31 cellular contexts compared by ENCODE assay signal in genomic region chr3:29973763-29974162, GRCh38.
"Had no signal": no experiment of that assay in that cellular context is flagged by ENCODE, and none has a peak within 500 bp of the region (broad histone marks: within the 10 kb centered on the region; RNA-seq: fewer than 3 reads in every experiment).

No MANE protein-coding gene starts in this region.

- H3K27ac Mint-ChIP-seq: activated CD4-positive, alpha-beta memory T cell treated with anti-CD3 and anti-CD28 coated beads for 36 hours; activated CD4-positive, alpha-beta T cell treated with anti-CD3 and anti-CD28 coated beads for 36 hours; activated CD4-positive, alpha-beta T cell treated with anti-CD3 and anti-CD28 coated beads, Interleukin-2, amount 10 ng/mL, durations not matched to agents 24 days and 14 days; activated CD8-positive, alpha-beta memory T cell treated with anti-CD3 and anti-CD28 coated beads, Interleukin-2, amount 10 ng/mL, durations not matched to agents 7 days and 5 days; activated CD8-positive, alpha-beta T cell treated with anti-CD3 and anti-CD28 coated beads, Interleukin-2, amount 10 ng/mL, durations not matched to agents 7 days and 5 days; activated naive CD4-positive, alpha-beta T cell treated with anti-CD3 and anti-CD28 coated beads for 36 hours; activated naive CD4-positive, alpha-beta T cell treated with anti-CD3 and anti-CD28 coated beads, Interleukin-2, amount 50 U/mL, for 24 hours; activated naive CD8-positive, alpha-beta T cell treated with anti-CD3 and anti-CD28 coated beads for 36 hours; activated naive CD8-positive, alpha-beta T cell treated with anti-CD3 and anti-CD28 coated beads, Interleukin-2, amount 50 U/mL, for 24 hours; activated T-helper 1 cell treated with anti-CD3 and anti-CD28 coated beads, Interleukin-12 subunit alpha, Interleukin-12 subunit beta, Interleukin-2, Interleukin-4 antibody, amounts not matched to agents 30 ng/mL and 10 ng/mL and 1 ng/mL, durations not matched to agents 14 hours and 24 hours and 36 hours; activated T-helper 2 cell treated with anti-CD3 and anti-CD28 coated beads, Interferon-gamma antibody, Interleukin-2, Interleukin-4, amounts not matched to agents 10 μg/mL and 5 μg/mL and 100 μg/mL, durations not matched to agents 14 hours and 24 hours and 36 hours; endodermal cell had no signal

- H3K4me1 Mint-ChIP-seq: activated CD4-positive, alpha-beta T cell treated with anti-CD3 and anti-CD28 coated beads for 36 hours; activated CD4-positive, alpha-beta T cell treated with anti-CD3 and anti-CD28 coated beads, Interleukin-2, amount 10 ng/mL, durations not matched to agents 24 days and 14 days; activated CD8-positive, alpha-beta memory T cell treated with anti-CD3 and anti-CD28 coated beads, Interleukin-2, amount 10 ng/mL, durations not matched to agents 7 days and 5 days; activated naive CD4-positive, alpha-beta T cell treated with anti-CD3 and anti-CD28 coated beads, Interleukin-2, amount 50 U/mL, for 24 hours; activated naive CD8-positive, alpha-beta T cell treated with anti-CD3 and anti-CD28 coated beads for 36 hours; activated naive CD8-positive, alpha-beta T cell treated with anti-CD3 and anti-CD28 coated beads, Interleukin-2, amount 50 U/mL, for 24 hours had no signal

- H3K27me3 ChIP-seq: adrenal gland, body of pancreas had no signal

- H3K9me3 ChIP-seq: adrenal gland, body of pancreas had no signal

- H3K27ac ChIP-seq: adrenal gland, body of pancreas, VCaP had no signal

- H3K4me1 ChIP-seq: body of pancreas had no signal

- H3K4me3 Mint-ChIP-seq: activated CD4-positive, alpha-beta memory T cell treated with anti-CD3 and anti-CD28 coated beads for 36 hours; activated CD4-positive, alpha-beta T cell treated with anti-CD3 and anti-CD28 coated beads for 36 hours; activated CD4-positive, alpha-beta T cell treated with anti-CD3 and anti-CD28 coated beads, Interleukin-2, amount 10 ng/mL, durations not matched to agents 24 days and 14 days; activated CD8-positive, alpha-beta memory T cell treated with anti-CD3 and anti-CD28 coated beads, Interleukin-2, amount 10 ng/mL, durations not matched to agents 7 days and 5 days; activated CD8-positive, alpha-beta T cell treated with anti-CD3 and anti-CD28 coated beads, Interleukin-2, amount 10 ng/mL, durations not matched to agents 7 days and 5 days; activated naive CD4-positive, alpha-beta T cell treated with anti-CD3 and anti-CD28 coated beads for 36 hours; activated naive CD4-positive, alpha-beta T cell treated with anti-CD3 and anti-CD28 coated beads, Interleukin-2, amount 50 U/mL, for 24 hours; activated naive CD8-positive, alpha-beta T cell treated with anti-CD3 and anti-CD28 coated beads for 36 hours; activated naive CD8-positive, alpha-beta T cell treated with anti-CD3 and anti-CD28 coated beads, Interleukin-2, amount 50 U/mL, for 24 hours; activated T-helper 1 cell treated with anti-CD3 and anti-CD28 coated beads, Interleukin-12 subunit alpha, Interleukin-12 subunit beta, Interleukin-2, Interleukin-4 antibody, amounts not matched to agents 30 ng/mL and 10 ng/mL and 1 ng/mL, durations not matched to agents 14 hours and 24 hours and 36 hours; endodermal cell had no signal

- DNase-seq: activated CD4-positive, alpha-beta memory T cell treated with anti-CD3 and anti-CD28 coated beads for 36 hours; activated CD4-positive, alpha-beta T cell treated with anti-CD3 and anti-CD28 coated beads for 36 hours; activated CD4-positive, alpha-beta T cell treated with anti-CD3 and anti-CD28 coated beads, Interleukin-2, amount 10 ng/mL, durations not matched to agents 24 days and 14 days; activated CD4-positive, CD25-positive, alpha-beta regulatory T cell; activated CD4-positive, CD25-positive, alpha-beta regulatory T cell treated with anti-CD3 and anti-CD28 coated beads, Interleukin-2, amount 50 U/mL, for 72 hours; activated CD8-positive, alpha-beta memory T cell treated with anti-CD3 and anti-CD28 coated beads, Interleukin-2, amount 10 ng/mL, durations not matched to agents 7 days and 5 days; activated CD8-positive, alpha-beta memory T cell treated with anti-CD3 and anti-CD28 coated beads, Interleukin-2, amount 50 U/mL, for 4 hours; activated CD8-positive, alpha-beta T cell treated with anti-CD3 and anti-CD28 coated beads, Interleukin-2, amount 10 ng/mL, durations not matched to agents 7 days and 5 days; activated effector memory CD4-positive, alpha-beta T cell treated with anti-CD3 and anti-CD28 coated beads, Interleukin-2, amount 50 U/mL, for 16 hours; activated naive CD4-positive, alpha-beta T cell treated with anti-CD3 and anti-CD28 coated beads for 36 hours; activated naive CD8-positive, alpha-beta T cell treated with anti-CD3 and anti-CD28 coated beads for 36 hours; activated naive CD8-positive, alpha-beta T cell treated with anti-CD3 and anti-CD28 coated beads, Interleukin-2, amount 50 U/mL, for 24 hours; activated T-cell treated with anti-CD3 and anti-CD28 coated beads, Interleukin-2, amount 50 U/mL, for 1 hour; activated T-cell treated with anti-CD3 and anti-CD28 coated beads, Interleukin-2, amount 50 U/mL, for 48 hours; adrenal gland; amygdala; aorta; body of pancreas; caudate nucleus; cortex of kidney; dermis blood vessel endothelial cell; effector CD8-positive, alpha-beta T cell; endodermal cell; foreskin fibroblast; head of caudate nucleus; T-helper 2 cell had no signal

- ATAC-seq: activated CD4-positive, alpha-beta T cell treated with anti-CD3 and anti-CD28 coated beads for 36 hours; activated CD8-positive, alpha-beta memory T cell treated with anti-CD3 and anti-CD28 coated beads, Interleukin-2, amount 10 ng/mL, durations not matched to agents 7 days and 5 days; activated CD8-positive, alpha-beta T cell treated with anti-CD3 and anti-CD28 coated beads, Interleukin-2, amount 10 ng/mL, durations not matched to agents 7 days and 5 days; activated naive CD8-positive, alpha-beta T cell treated with anti-CD3 and anti-CD28 coated beads, Interleukin-2, amount 50 U/mL, for 24 hours; body of pancreas; esophagus mucosa had no signal

- H3K9me3 Mint-ChIP-seq: activated CD4-positive, alpha-beta memory T cell treated with anti-CD3 and anti-CD28 coated beads for 36 hours; activated CD4-positive, alpha-beta T cell treated with anti-CD3 and anti-CD28 coated beads, Interleukin-2, amount 10 ng/mL, durations not matched to agents 24 days and 14 days; activated naive CD4-positive, alpha-beta T cell treated with anti-CD3 and anti-CD28 coated beads for 36 hours; activated naive CD4-positive, alpha-beta T cell treated with anti-CD3 and anti-CD28 coated beads, Interleukin-2, amount 50 U/mL, for 24 hours; activated naive CD8-positive, alpha-beta T cell treated with anti-CD3 and anti-CD28 coated beads, Interleukin-2, amount 50 U/mL, for 24 hours; activated T-helper 1 cell treated with anti-CD3 and anti-CD28 coated beads, Interleukin-12 subunit alpha, Interleukin-12 subunit beta, Interleukin-2, Interleukin-4 antibody, amounts not matched to agents 30 ng/mL and 10 ng/mL and 1 ng/mL, durations not matched to agents 14 hours and 24 hours and 36 hours; activated T-helper 2 cell treated with anti-CD3 and anti-CD28 coated beads, Interferon-gamma antibody, Interleukin-2, Interleukin-4, amounts not matched to agents 10 μg/mL and 5 μg/mL and 100 μg/mL, durations not matched to agents 14 hours and 24 hours and 36 hours had no signal

- H3K36me3 Mint-ChIP-seq: activated CD4-positive, alpha-beta memory T cell treated with anti-CD3 and anti-CD28 coated beads for 36 hours; activated CD8-positive, alpha-beta memory T cell treated with anti-CD3 and anti-CD28 coated beads, Interleukin-2, amount 10 ng/mL, durations not matched to agents 7 days and 5 days; activated naive CD4-positive, alpha-beta T cell treated with anti-CD3 and anti-CD28 coated beads, Interleukin-2, amount 50 U/mL, for 24 hours; activated naive CD8-positive, alpha-beta T cell treated with anti-CD3 and anti-CD28 coated beads for 36 hours had no signal

- H3K4me3 ChIP-seq: adrenal gland, body of pancreas had no signal

- H3K36me3 ChIP-seq: adrenal gland had no signal

- H3K27me3 Mint-ChIP-seq: activated CD8-positive, alpha-beta memory T cell treated with anti-CD3 and anti-CD28 coated beads, Interleukin-2, amount 10 ng/mL, durations not matched to agents 7 days and 5 days had no signal
